ENCODE assay signal across 22 cellular contexts in genomic region chr3:107718547-107718946, GRCh38.
"Had no signal": no experiment of that assay in that cellular context is flagged by ENCODE, and none has a peak within 500 bp of the region (broad histone marks: within the 10 kb centered on the region; RNA-seq: fewer than 3 reads in every experiment).

No MANE protein-coding gene starts in this region.

- H3K4me1 ChIP-seq: colonic mucosa had no signal

- H3K4me3 ChIP-seq: colonic mucosa, dorsolateral prefrontal cortex, gastroesophageal sphincter, right lobe of liver, skin epidermis, tibial artery had no signal

- FAIRE-seq: astrocyte, keratinocyte had no signal

- H3K27ac ChIP-seq: colonic mucosa, dorsolateral prefrontal cortex, gastroesophageal sphincter, parathyroid adenoma, right lobe of liver, skin epidermis, tibial artery had no signal

- DNase-seq: activated CD4-positive, alpha-beta T cell treated with anti-CD3 and anti-CD28 coated beads for 1 hour; activated CD4-positive, alpha-beta T cell treated with anti-CD3 and anti-CD28 coated beads, Interleukin-2, amount 50 U/mL, for 1 hour; activated CD8-positive, alpha-beta T cell treated with anti-CD3 and anti-CD28 coated beads, Interleukin-2, amount 10 ng/mL, durations not matched to agents 7 days and 5 days; activated naive CD4-positive, alpha-beta T cell; activated naive CD8-positive, alpha-beta T cell treated with anti-CD3 and anti-CD28 coated beads for 36 hours; colonic mucosa; dorsolateral prefrontal cortex; effector memory CD8-positive, alpha-beta T cell; head of caudate nucleus; left colon; mesenchymal stem cell; nucleus accumbens; right lobe of liver; stimulated activated CD4-positive, alpha-beta T cell treated with anti-CD3 and anti-CD28 coated beads, Interleukin-1b, Interleukin-23, amount 100 ng/mL, for 48 hours; T-helper 9 cell; tibial artery had no signal

- H3K9me3 ChIP-seq: colonic mucosa, gastroesophageal sphincter, right lobe of liver, tibial artery had no signal

- ATAC-seq: activated CD8-positive, alpha-beta T cell treated with anti-CD3 and anti-CD28 coated beads, Interleukin-2, amount 10 ng/mL, durations not matched to agents 7 days and 5 days; activated T-helper 17 cell treated with anti-CD3 and anti-CD28 coated beads, Interleukin-2, amount 50 U/mL, for 72 hours; effector memory CD8-positive, alpha-beta T cell; gastroesophageal sphincter; left colon; right lobe of liver had no signal
